Comparison of ENCODE assay signal across 21 cellular contexts in genomic region chr20:53224851-53225250, GRCh38.
DNase-seq lines count a peak whose midpoint lies in the region; ATAC-seq, FAIRE-seq and TF ChIP-seq lines count a peak whose summit lies in the region.
"Had no signal": no experiment of that assay in that cellular context is flagged by ENCODE, and none has a peak within 500 bp of the region (broad histone marks: within the 10 kb centered on the region; RNA-seq: fewer than 3 reads in every experiment).

No MANE protein-coding gene starts in this region.

- no peaks in the 10 kb centered on the region for H3K79me2 ChIP-seq in astrocyte (ENCODE audit: insufficient read depth, low read length)

- peak; percentile 48 for ATAC-seq in IMR-90 (ENCODE audit: low read depth)
- ATAC-seq in GM19324 (IDR thresholded peaks at IDR 0.05; ENCODE audit: low FRiP score, unreplicated experiment): no peak
- ATAC-seq: GM12878, SK-N-SH treated with all-trans-retinoic acid at 6 μM for 48 hours had no signal

- no TSS peak for BruUV-seq in IMR-90 (replicated peaks; lab: Mats Ljungman, UMichigan)

- H3K56ac ChIP-seq in IMR-90 (ENCODE audit: extremely low read depth, insufficient read depth, low read length): no peak overlapping the region

- H2BK120ac ChIP-seq in IMR-90 (ENCODE audit: low read depth, low read length): no peak overlapping the region
- no peak overlapping the region for H2BK120ac ChIP-seq in mesenchymal stem cell (ENCODE audit: low read depth, low read length)

- intact Hi-C loops in IMR-90 (cut with micrococcal nuclease): no loop called here

- H3K23ac ChIP-seq in IMR-90 (ENCODE audit: low read depth, low read length) (no peak overlapping the region), mesenchymal stem cell (ENCODE audit: low read length in 2 of 2) (no peak overlapping the region)

- no peak overlapping the region for H3K4me3 ChIP-seq in AG10803 (ENCODE audit: low read length)
- H3K4me3 ChIP-seq in IMR-90 (ENCODE audit: insufficient read depth, low read depth, low read length): no peak overlapping the region
- H3K4me3 ChIP-seq in astrocyte (ENCODE audit: insufficient read depth, low read depth, low read length): no peak overlapping the region
- H3K4me3 ChIP-seq in mesenchymal stem cell (ENCODE audit: insufficient read depth in 1 of 2, low read depth in 1 of 2, low read length in 2 of 2): no peak overlapping the region
- H3K4me3 ChIP-seq: GM12878, HAP-1 had no signal

- H4K20me1 ChIP-seq in IMR-90 (ENCODE audit: insufficient read depth, low read length): no peaks in the 10 kb centered on the region
- no peaks in the 10 kb centered on the region for H4K20me1 ChIP-seq in astrocyte (ENCODE audit: insufficient read depth, low read length)

- H3K9ac ChIP-seq in IMR-90 (ENCODE audit: low read depth, low read length) (no peak overlapping the region), astrocyte (ENCODE audit: low read length) (no peak overlapping the region), mesenchymal stem cell (ENCODE audit: low read length) (no peak overlapping the region)

- H3K4me3 Mint-ChIP-seq in astrocyte (ENCODE audit: unreplicated experiment): no peak overlapping the region

- no peaks in the 10 kb centered on the region for H3K4me1 Mint-ChIP-seq in astrocyte (ENCODE audit: low read depth, unreplicated experiment)

- TF ChIP-seq RAD21 in IMR-90 (IDR thresholded peaks at IDR 0.05; ENCODE audit: low read length): no peak

- H4K91ac ChIP-seq in IMR-90 (ENCODE audit: insufficient read depth, low read depth, low read length) (no peak overlapping the region), mesenchymal stem cell (ENCODE audit: low read length) (no peak overlapping the region)

- no peaks in the 10 kb centered on the region for H3K36me3 Mint-ChIP-seq in astrocyte (ENCODE audit: low read depth, unreplicated experiment)

- H3K14ac ChIP-seq in IMR-90 (replicated peaks; ENCODE audit: low read depth, low read length) (no peak overlapping the region), mesenchymal stem cell (ENCODE audit: low read length in 2 of 2) (no peak overlapping the region)

- in situ Hi-C loops in IMR-90 (cut with MboI; ENCODE audit: low sequenced_read_pairs): loop anchor here (25.0 kb wide), 1 partner anchor 913 kb away; no protein-coding TSS in a partner anchor

- H3K4me2 ChIP-seq in IMR-90 (ENCODE audit: low read depth, low read length) (no peak overlapping the region), astrocyte (ENCODE audit: low read length) (no peak overlapping the region), mesenchymal stem cell (ENCODE audit: low read length, poor library complexity, severe bottlenecking) (no peak overlapping the region)

- H3K27ac Mint-ChIP-seq in astrocyte (ENCODE audit: unreplicated experiment): no peak overlapping the region

- H4K5ac ChIP-seq in IMR-90 (ENCODE audit: low read depth, low read length): no peak overlapping the region

- H3K36me3 ChIP-seq in IMR-90 (ENCODE audit: control insufficient read depth, insufficient read depth, low read length): no peaks in the 10 kb centered on the region
- H3K36me3 ChIP-seq in astrocyte (ENCODE audit: insufficient read depth, low read length): no peaks in the 10 kb centered on the region
- H3K36me3 ChIP-seq in mesenchymal stem cell (ENCODE audit: control insufficient read depth in 1 of 2, insufficient read depth in 2 of 2, low read depth in 1 of 2, low read length in 2 of 2): no peaks in the 10 kb centered on the region
- H3K36me3 ChIP-seq: HAP-1 had no signal

- no peak overlapping the region for H2BK20ac ChIP-seq in IMR-90 (ENCODE audit: low read depth, low read length)

- H3K79me1 ChIP-seq in IMR-90 (ENCODE audit: low read depth in 1 of 2, low read length in 2 of 2) (no peaks in the 10 kb centered on the region), mesenchymal stem cell (replicated peaks; ENCODE audit: low read length, poor library complexity, severe bottlenecking) (no peaks in the 10 kb centered on the region)

- no peaks in the 10 kb centered on the region for H3K27me3 ChIP-seq in IMR-90 (ENCODE audit: control insufficient read depth, insufficient read depth, low read length)
- H3K27me3 ChIP-seq in astrocyte (ENCODE audit: insufficient read depth, low read length): no peaks in the 10 kb centered on the region
- H3K27me3 ChIP-seq in mesenchymal stem cell (ENCODE audit: control insufficient read depth in 1 of 2, insufficient read depth in 1 of 2, low read length in 2 of 2): no peaks in the 10 kb centered on the region

- H3K9me3 Mint-ChIP-seq in astrocyte (ENCODE audit: unreplicated experiment): peaks cover 2% of the 10 kb centered on the region

- H3K9me1 ChIP-seq in IMR-90 (ENCODE audit: insufficient read depth, low read length): no peaks in the 10 kb centered on the region

- DNase-seq in AG10803 (ENCODE audit: low read depth): peak; percentile 69
- DNase-seq in IMR-90: peak; percentile 18
- peak; percentile 82 for DNase-seq in astrocyte (ENCODE audit: low read depth)
- peak; percentile 53 for DNase-seq in mesenchymal stem cell
- no peak for DNase-seq in DMS 273 treated with DMSO at 0.1 percent for 48 hours (lab: John Stamatoyannopoulos, UW)
- DNase-seq in medulla oblongata (ENCODE audit: extremely low spot score): no peak
- DNase-seq in activated gamma-delta T cell (lab: John Stamatoyannopoulos, UW): no peak
- DNase-seq: DMS153, KBM-7, NCI-H1048, NCI-H146, NCI-H2227 treated with DMSO at 0.1 percent for 48 hours, NCI-H526 treated with DMSO at 0.1 percent for 48 hours, SHP77 had no signal

- H3K4me1 ChIP-seq in IMR-90 (ENCODE audit: control insufficient read depth, insufficient read depth, low read length) (no peaks in the 10 kb centered on the region; the same call in 1 of the 2 replicates), astrocyte (ENCODE audit: insufficient read depth, low read length) (no peaks in the 10 kb centered on the region), mesenchymal stem cell (ENCODE audit: control insufficient read depth, insufficient read depth, low read depth, low read length) (no peaks in the 10 kb centered on the region)
- H3K4me1 ChIP-seq: HAP-1 had no signal

- H4K8ac ChIP-seq in IMR-90 (ENCODE audit: low read depth in 2 of 2, low read length in 2 of 2) (no peak overlapping the region), mesenchymal stem cell (ENCODE audit: low read length) (no peak overlapping the region)

- no peak overlapping the region for H2AK5ac ChIP-seq in IMR-90 (ENCODE audit: low read depth, low read length)
- H2AK5ac ChIP-seq in mesenchymal stem cell (ENCODE audit: low read length, severe bottlenecking): no peak overlapping the region

- no peak for TF ChIP-seq CTCF in AG10803 (conservative IDR thresholded peaks at IDR 0.05; ENCODE audit: low read length)
- no peak for TF ChIP-seq CTCF in IMR-90 (conservative IDR thresholded peaks at IDR 0.05; ENCODE audit: low read depth, low read length)
- no peak for TF ChIP-seq CTCF in astrocyte (IDR thresholded peaks at IDR 0.05; ENCODE audit: insufficient read depth, low read depth, low read length)

- H3K18ac ChIP-seq in IMR-90 (ENCODE audit: low read depth, low read length) (no peak overlapping the region), mesenchymal stem cell (ENCODE audit: low read depth in 1 of 2, low read length in 2 of 2) (no peak overlapping the region)

- peak overlapping the region; percentile 31; the same call in 2 of the 3 replicates for H2BK15ac ChIP-seq in IMR-90 (ENCODE audit: low read depth, low read length)
- H2BK15ac ChIP-seq in mesenchymal stem cell (ENCODE audit: low read depth, poor library complexity, severe bottlenecking): no peak overlapping the region

- H2AFZ ChIP-seq in IMR-90 (replicated peaks; ENCODE audit: low read length, poor library complexity) (no peak overlapping the region), astrocyte (ENCODE audit: low read depth, low read length) (no peak overlapping the region), mesenchymal stem cell (ENCODE audit: low read depth, low read length) (no peak overlapping the region)

- no CpG with 5 or more reads among the region's 1 CpG for WGBS in IMR-90 (ENCODE audit: extremely low coverage in 2 of 2, insufficient read length in 1 of 2), 2 experiments
- 100% methylated on average over 1 of the region's 1 CpG for WGBS in mesenchymal stem cell

- H3K4ac ChIP-seq in IMR-90 (ENCODE audit: low read depth, low read length): no peak overlapping the region
- no peak overlapping the region for H3K4ac ChIP-seq in mesenchymal stem cell (ENCODE audit: low read depth in 1 of 2, low read length in 2 of 2)

- H2AK9ac ChIP-seq in IMR-90 (replicated peaks; ENCODE audit: low read depth, low read length, poor library complexity): no peak overlapping the region

- POLR2A ChIA-PET in IMR-90 (lab: Charles Lee; ENCODE audit: unreplicated experiment): no interaction called here

- TF ChIP-seq POLR2A in IMR-90 (IDR thresholded peaks at IDR 0.05; ENCODE audit: low read depth, low read length): no peak

- dilution Hi-C loops in IMR-90 (cut with HindIII; ENCODE audit: low sequenced_read_pairs, unreplicated experiment): no loop called here

- H2BK5ac ChIP-seq in IMR-90 (ENCODE audit: low read depth, low read length, poor library complexity, severe bottlenecking) (no peak overlapping the region), mesenchymal stem cell (ENCODE audit: low read depth, low read length, poor library complexity, severe bottlenecking) (no peak overlapping the region)

- no peak overlapping the region for H2BK12ac ChIP-seq in mesenchymal stem cell (ENCODE audit: low read length in 2 of 2)

- FAIRE-seq in astrocyte (lab: Jason Lieb, UNC): no peak
- FAIRE-seq: GM12878, GM18507 had no signal

- CTCF ChIA-PET in IMR-90 (lab: Yijun Ruan, JAX): no interaction called here

- H3K27ac ChIP-seq in IMR-90 (ENCODE audit: insufficient read depth, low read length) (peak overlapping the region; percentile 37; the same call in 1 of the 2 replicates), astrocyte (ENCODE audit: low read depth, low read length) (no peak overlapping the region), mesenchymal stem cell (ENCODE audit: low read length, poor library complexity, severe bottlenecking) (no peak overlapping the region)
- H3K27ac ChIP-seq: 22Rv1, C4-2B had no signal

- H3K9me3 ChIP-seq in IMR-90 (ENCODE audit: control insufficient read depth, insufficient read depth, low read length): no peaks in the 10 kb centered on the region
- no peaks in the 10 kb centered on the region for H3K9me3 ChIP-seq in astrocyte (ENCODE audit: insufficient read depth, low read depth, low read length)
- H3K9me3 ChIP-seq in mesenchymal stem cell (ENCODE audit: control insufficient read depth, low read length): peaks cover 4% of the 10 kb centered on the region
- H3K9me3 ChIP-seq: HAP-1 had no signal

- no peaks in the 10 kb centered on the region for H3K27me3 Mint-ChIP-seq in astrocyte (ENCODE audit: low read depth, unreplicated experiment)

TF ChIP-seq in IMR-90, 13 proteins besides CTCF, POLR2A, EP300 and RAD21 (continues in another document):
- TF ChIP-seq BHLHE40 (IDR thresholded peaks at IDR 0.05; ENCODE audit: low read depth, low read length) (no peak), RCOR1 (IDR thresholded peaks at IDR 0.05; ENCODE audit: insufficient replicate concordance, low read length) (no peak), FOS (IDR thresholded peaks at IDR 0.05; ENCODE audit: low read depth, low read length) (no peak)

Comparison
In these comparisons a context has a peak if more than half of its experiments do, and no peak if none do; other contexts are left out.
1. DNase-seq: peak in AG10803 (single experiment), IMR-90 (single experiment), astrocyte (single experiment) and mesenchymal stem cell (single experiment); none in DMS 273 treated with DMSO at 0.1 percent for 48 hours (single experiment), medulla oblongata (single experiment) and activated gamma-delta T cell (single experiment).